In the genomic region with DNA sequence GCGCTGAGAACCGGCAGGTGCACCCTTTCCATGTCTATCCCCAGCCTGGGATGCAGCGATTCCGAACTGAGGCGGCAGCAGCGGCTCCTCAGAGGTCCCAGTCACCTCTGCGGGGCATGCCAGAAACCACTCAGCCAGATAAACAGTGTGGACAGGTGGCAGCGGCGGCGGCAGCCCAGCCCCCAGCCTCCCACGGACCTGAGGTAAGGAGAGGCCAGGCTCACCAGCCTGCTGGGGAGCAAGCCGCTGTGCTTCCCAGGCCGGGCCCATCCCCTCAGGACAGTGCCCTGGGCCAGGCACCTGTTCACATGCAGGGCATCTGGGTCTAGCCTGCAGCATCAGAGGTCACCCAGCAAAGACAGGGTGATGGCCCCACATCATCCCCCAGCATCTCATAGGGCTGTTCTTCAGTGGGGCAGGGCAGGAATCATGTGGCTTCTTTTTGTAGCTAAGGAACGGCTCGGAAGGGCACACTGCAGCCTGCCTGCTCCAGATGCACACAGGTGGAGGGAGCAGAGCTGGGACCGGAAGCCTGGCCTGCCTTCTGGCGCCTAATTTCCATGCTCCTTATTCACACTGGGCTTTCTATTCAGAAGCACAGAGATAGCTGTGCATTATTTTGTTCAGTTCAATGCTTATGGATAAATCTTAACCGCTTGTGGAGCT, we compare ENCODE assay signal across 15 cellular contexts. TPM values are rescaled to one million over a fixed set of nuclear protein-coding genes. Genes with fewer than 3 reads are reported as not detected.
DNase-seq lines count a peak whose midpoint lies in the region; ATAC-seq and TF ChIP-seq lines count a peak whose summit lies in the region.
"Had no signal": no experiment of that assay in that cellular context is flagged by ENCODE, and none has a peak within 500 bp of the region (broad histone marks: within the 10 kb centered on the region; RNA-seq: fewer than 3 reads in every experiment).

No MANE protein-coding gene starts in this region.

- DNase-seq in HFFc6 = no peak
- DNase-seq in WERI-Rb-1 = peak; percentile 84
- DNase-seq in left ventricle myocardium superior = peak; percentile 63
- DNase-seq in sigmoid colon = no peak
- no peak for DNase-seq in islet precursor cell
- DNase-seq in uterus = no peak
- no peak for DNase-seq in GM10266 (ENCODE audit: extremely low spot score)
- DNase-seq: amniotic stem cell, left colon, NCI-H187 treated with DMSO at 0.1 percent for 48 hours, NCI-H524 treated with DMSO at 0.1 percent for 48 hours, T-helper 1 cell had no signal

- intact Hi-C loops in left ventricle myocardium superior (cut with micrococcal nuclease) = no loop called here
- intact Hi-C loops in sigmoid colon (cut with DNase I) = no loop called here
- intact Hi-C loops in uterus (cut with DNase I; ENCODE audit: low total_unique reads) = no loop called here

- peaks cover 52% of the 10 kb centered on the region for H3K36me3 Mint-ChIP-seq in HFFc6 (ENCODE audit: low read depth)

- peak; percentile 26 for ATAC-seq in left ventricle myocardium superior
- ATAC-seq: left colon, WTC11 had no signal

- H3K27ac ChIP-seq in WERI-Rb-1 (peak overlapping the region; percentile 14), sigmoid colon (peak overlapping the region in 3 of 4 donors; percentile 1 to 98 (median 80)), uterus (no peak overlapping the region)
- H3K27ac ChIP-seq: hepatocyte had no signal

- H3K27ac Mint-ChIP-seq in HFFc6 = peak overlapping the region; percentile 65
- H3K27ac Mint-ChIP-seq: activated T-helper 2 cell treated with anti-CD3 and anti-CD28 coated beads, Interferon-gamma antibody, Interleukin-2, Interleukin-4, amounts not matched to agents 10 μg/mL and 5 μg/mL and 100 μg/mL, durations not matched to agents 14 hours and 24 hours and 36 hours; WTC11 had no signal

- TF ChIP-seq POLR2A in sigmoid colon (IDR thresholded peaks at IDR 0.05) = no peak
- TF ChIP-seq POLR2A in uterus (IDR thresholded peaks at IDR 0.05) = no peak

- H3K4me3 ChIP-seq in WERI-Rb-1 (ENCODE audit: low read depth, low read length) (no peak overlapping the region), sigmoid colon (no peak overlapping the region), uterus (no peak overlapping the region)
- H3K4me3 ChIP-seq: hepatocyte had no signal

- WGBS in sigmoid colon, 2 donors = 95 to 97% methylated on average over 18 of the region's 18 CpGs

- H3K9me3 ChIP-seq in WERI-Rb-1 (ENCODE audit: severe bottlenecking) (no peaks in the 10 kb centered on the region), sigmoid colon (no peaks in the 10 kb centered on the region), uterus (no peaks in the 10 kb centered on the region)

- H3K4me1 Mint-ChIP-seq in HFFc6 (ENCODE audit: low read depth) = peaks cover 86% of the 10 kb centered on the region

- H3K9me3 Mint-ChIP-seq in HFFc6 = no peaks in the 10 kb centered on the region
- H3K9me3 Mint-ChIP-seq: activated T-helper 2 cell treated with anti-CD3 and anti-CD28 coated beads, Interferon-gamma antibody, Interleukin-2, Interleukin-4, amounts not matched to agents 10 μg/mL and 5 μg/mL and 100 μg/mL, durations not matched to agents 14 hours and 24 hours and 36 hours; WTC11 had no signal

- H3K4me3 Mint-ChIP-seq in HFFc6 = 0 out of 2 replicates have a peak overlapping the region, but pooled peaks have one; percentile 41
- H3K4me3 Mint-ChIP-seq: WTC11 had no signal

- H3K27me3 ChIP-seq in WERI-Rb-1 (ENCODE audit: insufficient read depth, low read depth, severe bottlenecking) (no peaks in the 10 kb centered on the region), sigmoid colon (no peaks in the 10 kb centered on the region), uterus (no peaks in the 10 kb centered on the region)
- H3K27me3 ChIP-seq: hepatocyte had no signal

- TF ChIP-seq EP300 in sigmoid colon (IDR thresholded peaks at IDR 0.05) = no peak

- H3K4me1 ChIP-seq in sigmoid colon = peaks cover 0 to 61% (median 51%) of the 10 kb centered on the region in 4 donors
- peaks cover 0 to 18% of the 10 kb centered on the region in 2 donors for H3K4me1 ChIP-seq in uterus

- peaks cover 3% of the 10 kb centered on the region for H3K27me3 Mint-ChIP-seq in HFFc6 (ENCODE audit: insufficient read depth)

- TF ChIP-seq CTCF in HFFc6 (IDR thresholded peaks at IDR 0.05) (no peak), WERI-Rb-1 (IDR thresholded peaks at IDR 0.05; ENCODE audit: low read depth, low read length) (no peak), sigmoid colon (IDR thresholded peaks at IDR 0.05) (no peak), uterus (IDR thresholded peaks at IDR 0.05) (no peak), GM10266 (IDR thresholded peaks at IDR 0.05; ENCODE audit: control insufficient read depth, insufficient read depth, low read depth, missing control alignments) (no peak)

- H3K36me3 ChIP-seq in WERI-Rb-1 (no peaks in the 10 kb centered on the region), sigmoid colon (peaks cover 32 to 57% (median 44%) of the 10 kb centered on the region in 4 donors), uterus (no peaks in the 10 kb centered on the region)

RNA-seq across cellular contexts. Expression of a gene that starts 18.9 kb away (rescaled TPM):
- 100 to 1,000 TPM in 4 of 6 experiments, 10 to 100 TPM in 2; 97.2 to 108 (median 101) TPM for total RNA-seq in HFFc6 (2021; fragmentation: NEBNext Ultra II Directional; extraction: Animal tissue kit (Norgen Biotek cat#: 25700))
- total RNA-seq in left ventricle myocardium superior (151 TPM), sigmoid colon (10 to 100 TPM; 32.9 to 62.4 (median 43.9) TPM), uterus (10 to 100 TPM in 3 of 4 donors, 1 to 10 TPM in 1; 6.6 to 44.1 (median 22.4) TPM)
- polyA plus RNA-seq in sigmoid colon = 10 to 100 TPM; 10.8 to 22.5 (median 16.9) TPM

RNA-seq across cellular contexts. Expression of a gene that starts 55.7 kb away (rescaled TPM):
- 10 to 100 TPM in 5 of 6 experiments, 1 to 10 TPM in 1; 8.7 to 12.8 (median 12.5) TPM for total RNA-seq in HFFc6 (2021; fragmentation: NEBNext Ultra II Directional; extraction: Animal tissue kit (Norgen Biotek cat#: 25700))
- total RNA-seq in left ventricle myocardium superior = 4.0 TPM
- 10 to 100 TPM; 16.0 to 22.2 (median 19.2) TPM for total RNA-seq in sigmoid colon
- 1 to 10 TPM; 4.4 to 7.7 (median 6.6) TPM for polyA plus RNA-seq in sigmoid colon
- total RNA-seq in uterus = 10 to 100 TPM; 14.3 to 67.3 (median 27.8) TPM

Comparison
In these comparisons a context has a peak if more than half of its experiments do, and no peak if none do; other contexts are left out.
1. DNase-seq: peak in WERI-Rb-1 (single experiment) and left ventricle myocardium superior (single experiment); none in HFFc6 (single experiment), sigmoid colon (single experiment), islet precursor cell (single experiment), uterus (0 of 2) and GM10266 (single experiment).
2. H3K27ac ChIP-seq: peak in WERI-Rb-1 (single experiment) and sigmoid colon (3 of 4); none in uterus (0 of 2).